25 cellular contexts compared by ENCODE assay signal in the genomic region with DNA sequence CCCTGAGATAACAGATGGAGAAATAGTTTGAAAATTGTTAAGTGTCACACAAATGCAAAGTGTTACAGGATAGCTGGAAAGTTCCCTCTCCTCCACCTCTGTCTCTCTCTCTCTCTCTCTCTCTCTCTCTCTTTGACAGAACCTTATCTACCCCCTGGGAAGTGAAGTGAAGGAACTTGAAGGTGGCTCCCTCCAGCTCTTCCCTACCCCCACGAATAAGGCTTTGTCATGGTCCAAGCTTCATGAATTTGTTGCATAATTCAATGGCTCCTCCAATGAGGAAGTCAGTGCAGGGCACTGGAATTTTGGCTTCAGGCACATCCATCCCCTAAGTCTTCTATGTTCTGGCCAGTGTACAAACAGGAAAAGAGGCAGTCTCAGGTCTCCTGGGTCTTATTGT.
"Had no signal": no experiment of that assay in that cellular context is flagged by ENCODE, and none has a peak within 500 bp of the region (broad histone marks: within the 10 kb centered on the region; RNA-seq: fewer than 3 reads in every experiment).

No MANE protein-coding gene starts in this region.

- H3K27ac ChIP-seq: cardiac muscle cell, colonic mucosa, hepatocyte, left ventricle myocardium inferior, ovary, tibial nerve had no signal

- H3K9me3 Mint-ChIP-seq: activated B cell treated with CpG ODN at 0.5 μM for 24 hours; activated T-cell treated with anti-CD3 and anti-CD28 coated beads, Interleukin-2, amount 50 U/mL, for 72 hours; naive B cell; T-helper 1 cell treated with Interleukin-12 subunit alpha and Interleukin-12 subunit beta and Interleukin-4 antibody, amounts not matched to agents 30 μg/mL and 1 μg/mL, for 36 hours had no signal

- H3K27me3 Mint-ChIP-seq: activated B cell treated with CpG ODN at 0.5 μM for 24 hours; activated naive CD8-positive, alpha-beta T cell; naive B cell had no signal

- DNase-seq: activated B cell treated with CpG ODN at 0.5 μM for 24 hours; activated CD4-positive, alpha-beta T cell treated with anti-CD3 and anti-CD28 coated beads, Interleukin-2, amount 50 U/mL, for 1 hour; activated CD8-positive, alpha-beta T cell treated with anti-CD3 and anti-CD28 coated beads, Interleukin-2, amount 10 ng/mL, durations not matched to agents 7 days and 5 days; activated naive CD4-positive, alpha-beta T cell treated with Interleukin-2 at 50 U/mL for 16 hours; activated T-cell treated with anti-CD3 and anti-CD28 coated beads for 4 hours; activated T-cell treated with anti-CD3 and anti-CD28 coated beads, Interleukin-2, amount 50 U/mL, for 72 hours; anterior cingulate cortex; cerebellar nuclear complex; colonic mucosa; islet precursor cell; left ventricle myocardium inferior; naive B cell; ovary; stimulated activated CD4-positive, alpha-beta T cell treated with anti-CD3 and anti-CD28 coated beads, Interleukin-15, amount 100 ng/mL, for 24 hours; stimulated activated CD4-positive, alpha-beta T cell treated with anti-CD3 and anti-CD28 coated beads, Interleukin-2, amount 100 ng/mL, for 24 hours; stimulated activated naive CD4-positive, alpha-beta T cell; T1000 had no signal

- H3K27ac Mint-ChIP-seq: activated B cell treated with CpG ODN at 0.5 μM for 24 hours; activated CD8-positive, alpha-beta T cell treated with anti-CD3 and anti-CD28 coated beads, Interleukin-2, amount 10 ng/mL, durations not matched to agents 7 days and 5 days; activated naive CD8-positive, alpha-beta T cell; activated T-cell treated with anti-CD3 and anti-CD28 coated beads, Interleukin-2, amount 50 U/mL, for 72 hours; progenitor cell of endocrine pancreas; T-helper 1 cell treated with Interleukin-12 subunit alpha and Interleukin-12 subunit beta and Interleukin-4 antibody, amounts not matched to agents 30 μg/mL and 1 μg/mL, for 36 hours had no signal

- H3K36me3 Mint-ChIP-seq: activated naive CD8-positive, alpha-beta T cell had no signal

- H3K36me3 ChIP-seq: cardiac muscle cell, colonic mucosa, gastroesophageal sphincter, left ventricle myocardium inferior, ovary, tibial nerve had no signal

- ATAC-seq: activated CD8-positive, alpha-beta T cell treated with anti-CD3 and anti-CD28 coated beads, Interleukin-2, amount 10 ng/mL, durations not matched to agents 7 days and 5 days; activated T-cell treated with anti-CD3 and anti-CD28 coated beads, Interleukin-2, amount 50 U/mL, for 72 hours; gastroesophageal sphincter had no signal

- H3K4me1 ChIP-seq: colonic mucosa had no signal

- H3K4me3 ChIP-seq: cardiac muscle cell, colonic mucosa, gastroesophageal sphincter, hepatocyte, left ventricle myocardium inferior, lung, ovary, tibial nerve had no signal

- H3K9me3 ChIP-seq: colonic mucosa, ovary had no signal

- H3K4me3 Mint-ChIP-seq: activated B cell treated with CpG ODN at 0.5 μM for 24 hours; activated CD8-positive, alpha-beta T cell treated with anti-CD3 and anti-CD28 coated beads, Interleukin-2, amount 10 ng/mL, durations not matched to agents 7 days and 5 days; activated naive CD8-positive, alpha-beta T cell; activated T-cell treated with anti-CD3 and anti-CD28 coated beads, Interleukin-2, amount 50 U/mL, for 72 hours; T-helper 1 cell treated with Interleukin-12 subunit alpha and Interleukin-12 subunit beta and Interleukin-4 antibody, amounts not matched to agents 30 μg/mL and 1 μg/mL, for 36 hours had no signal

- H3K79me2 ChIP-seq: hepatocyte had no signal

- H3K4me2 ChIP-seq: hepatocyte had no signal

- H3K27me3 ChIP-seq: cardiac muscle cell, colonic mucosa, gastroesophageal sphincter, hepatocyte, ovary, tibial nerve had no signal
